ENCODE assay signal across 10 cellular contexts in the genomic region with DNA sequence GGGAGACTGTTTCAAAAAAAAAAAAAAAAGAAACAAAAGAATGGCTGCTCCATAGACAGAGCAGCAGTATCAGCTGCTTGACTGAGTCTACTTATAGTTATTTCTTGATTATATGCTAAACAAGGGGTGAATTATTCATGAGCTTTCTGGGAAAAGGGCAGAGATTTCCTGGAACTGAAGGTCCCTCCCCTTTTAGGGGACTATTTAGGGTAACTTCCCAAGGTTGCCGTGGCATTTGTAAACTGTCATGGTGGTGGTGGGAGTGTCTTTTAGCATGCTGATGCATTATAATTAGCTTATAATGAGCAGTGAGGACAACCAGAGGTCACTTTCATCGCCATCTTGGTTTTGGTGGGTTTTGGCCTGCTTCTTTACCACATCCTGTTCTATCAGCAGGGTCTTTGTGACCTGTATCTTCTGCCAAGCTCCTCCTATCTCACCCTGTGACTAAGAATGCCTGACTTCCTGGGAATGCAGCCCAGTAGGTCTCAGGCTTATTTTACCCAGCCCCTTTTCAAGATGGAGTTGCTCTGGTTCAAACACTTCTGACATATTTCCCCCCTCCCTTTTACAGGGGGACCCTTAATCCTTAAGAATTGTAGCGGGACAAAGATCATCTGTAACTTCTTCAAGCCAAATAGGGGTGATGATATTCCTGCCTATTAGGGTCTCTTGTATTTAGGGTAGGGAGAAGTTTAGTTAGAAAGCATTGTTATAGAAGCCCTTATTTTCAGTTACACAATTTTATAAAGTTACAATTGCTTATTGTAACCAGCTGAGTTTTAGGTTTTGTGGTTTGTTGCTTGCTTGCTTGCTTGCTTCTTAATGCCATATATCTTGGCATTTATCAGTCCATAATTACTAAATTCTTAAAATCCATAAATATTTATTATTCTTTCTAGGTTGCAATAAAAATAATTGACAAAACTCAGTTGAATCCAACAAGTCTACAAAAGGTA. TPM values are rescaled to one million over a fixed set of nuclear protein-coding genes. Genes with fewer than 3 reads are reported as not detected.
A peak's percentile ranks its signal among the peaks of the same experiment; 100 is the strongest.
DNase-seq lines count a peak whose midpoint lies in the region; ATAC-seq, FAIRE-seq and TF ChIP-seq lines count a peak whose summit lies in the region.
"Had no signal": no experiment of that assay in that cellular context is flagged by ENCODE, and none has a peak within 500 bp of the region (broad histone marks: within the 10 kb centered on the region; RNA-seq: fewer than 3 reads in every experiment).

No MANE protein-coding gene starts in this region.

- H3K4me1 Mint-ChIP-seq in activated T-cell treated with anti-CD3 and anti-CD28 coated beads, Interleukin-2, amount 50 U/mL, for 24 hours (ENCODE audit: low read depth), result peaks cover 66% of the 10 kb centered on the region

- H3K27ac Mint-ChIP-seq in activated T-cell treated with anti-CD3 and anti-CD28 coated beads, Interleukin-2, amount 50 U/mL, for 24 hours, result peak overlapping the region; percentile 93

- TF ChIP-seq RAD21 in liver (IDR thresholded peaks at IDR 0.05) (no peak), HepG2 (CRISPR knock-in tag; IDR thresholded peaks at IDR 0.05) (no peak)

- H2AFZ ChIP-seq in HepG2 (ENCODE audit: low read length), result no peak overlapping the region

- no TSS peak for BruUV-seq in HepG2 (replicated peaks; lab: Mats Ljungman, UMichigan)

- H3K4me1 ChIP-seq in liver (ENCODE audit: control insufficient read depth in 4 of 4, insufficient read depth in 4 of 4, low read length in 3 of 4) (peaks cover 0 to 6% (median 2%) of the 10 kb centered on the region in 4 donors), HepG2 (ENCODE audit: insufficient read depth, low read length) (no peaks in the 10 kb centered on the region), right atrium auricular region (peaks cover 0 to 38% of the 10 kb centered on the region in 2 donors), uterus (peaks cover 0 to 11% of the 10 kb centered on the region in 2 donors)

- POLR2A ChIA-PET in HepG2 (lab: Yijun Ruan, JAX), result no interaction called here

- H3K4me2 ChIP-seq in HepG2 (ENCODE audit: low read depth, low read length), result no peak overlapping the region

- no peaks in the 10 kb centered on the region for H3K36me3 ChIP-seq in liver (ENCODE audit: control insufficient read depth in 4 of 4, insufficient read depth in 3 of 4, low read depth in 1 of 4, low read length in 3 of 4)
- H3K36me3 ChIP-seq in HepG2 (replicated peaks in 1 of 2; ENCODE audit: control insufficient read depth in 1 of 2, insufficient read depth in 2 of 2, low read length in 2 of 2), result peaks cover 2 to 9% of the 10 kb centered on the region in 2 experiments; a peak in 2 of 5 replicates
- peaks cover 3% of the 10 kb centered on the region for H3K36me3 ChIP-seq in right atrium auricular region
- no peaks in the 10 kb centered on the region for H3K36me3 ChIP-seq in uterus
- H3K36me3 ChIP-seq: thoracic aorta had no signal

- FAIRE-seq in HepG2 (lab: Jason Lieb, UNC), result no peak

- TF ChIP-seq EP300 in HepG2 (IDR thresholded peaks at IDR 0.05; ENCODE audit: low read depth in 2 of 2, low read length in 2 of 2), result no peak
- no peak for TF ChIP-seq EP300 in HepG2 (CRISPR knock-in tag; IDR thresholded peaks at IDR 0.05; ENCODE audit: borderline replicate concordance)

- no peak for TF ChIP-seq CTCF in liver (IDR thresholded peaks at IDR 0.05; ENCODE audit: low read depth, low read length, missing input control)
- TF ChIP-seq CTCF in HepG2 (CRISPR knock-in tag; IDR thresholded peaks at IDR 0.05), result no peak
- no peak for TF ChIP-seq CTCF in right atrium auricular region (IDR thresholded peaks at IDR 0.05)
- TF ChIP-seq CTCF in uterus (IDR thresholded peaks at IDR 0.05), result no peak

- no peaks in the 10 kb centered on the region for H3K9me3 Mint-ChIP-seq in activated T-cell treated with anti-CD3 and anti-CD28 coated beads, Interleukin-2, amount 50 U/mL, for 24 hours

- TF ChIP-seq POLR2A in HepG2 (IDR thresholded peaks at IDR 0.05; ENCODE audit: insufficient read depth in 1 of 2, low read depth in 2 of 2, low read length in 2 of 2), result no peak
- TF ChIP-seq POLR2A in uterus (IDR thresholded peaks at IDR 0.05), result no peak

- in situ Hi-C loops in HepG2 (cut with HindIII; ENCODE audit: extremely low pct_ligation_motif_present, low pct_unique_long_range_greater_than_20kb), result no loop called here

- H3K27ac ChIP-seq in liver (ENCODE audit: low read depth in 1 of 2, low read length in 2 of 2) (no peak overlapping the region), HepG2 (ENCODE audit: extremely low read length, insufficient read depth, low read length) (no peak overlapping the region), right atrium auricular region (peak overlapping the region; percentile 31 to 61), uterus (peak overlapping the region in 1 of 2 donors; percentile 35)
- H3K27ac ChIP-seq: thoracic aorta had no signal

- H3K9ac ChIP-seq in liver (ENCODE audit: low read depth in 1 of 2, low read length in 2 of 2) (no peak overlapping the region), HepG2 (ENCODE audit: insufficient read depth, low read depth, low read length) (no peak overlapping the region)

- no peaks in the 10 kb centered on the region for H3K9me3 ChIP-seq in liver (ENCODE audit: control insufficient read depth in 4 of 4, low read length in 3 of 4)
- no peaks in the 10 kb centered on the region for H3K9me3 ChIP-seq in HepG2 (ENCODE audit: low read length)
- H3K9me3 ChIP-seq in right atrium auricular region, result no peaks in the 10 kb centered on the region
- no peaks in the 10 kb centered on the region for H3K9me3 ChIP-seq in uterus
- H3K9me3 ChIP-seq: thoracic aorta had no signal

- no peak overlapping the region for H3K4me3 Mint-ChIP-seq in activated T-cell treated with anti-CD3 and anti-CD28 coated beads, Interleukin-2, amount 50 U/mL, for 24 hours

- ATAC-seq in HepG2 (no peak), HG03469 (IDR thresholded peaks at IDR 0.05; ENCODE audit: unreplicated experiment) (no peak), HG03378 (IDR thresholded peaks at IDR 0.05; ENCODE audit: unreplicated experiment) (no peak)

- H3K79me2 ChIP-seq in HepG2 (ENCODE audit: insufficient read depth, low read length), result peaks cover 17% of the 10 kb centered on the region

- H4K20me1 ChIP-seq in HepG2 (ENCODE audit: insufficient read depth, low read length), result no peaks in the 10 kb centered on the region

- CTCF ChIA-PET in HepG2 (lab: Yijun Ruan, JAX; ENCODE audit: low intra/inter-chr PET ratio, low total read pairs), result no interaction called here

- H3K27me3 Mint-ChIP-seq in activated T-cell treated with anti-CD3 and anti-CD28 coated beads, Interleukin-2, amount 50 U/mL, for 24 hours, result no peaks in the 10 kb centered on the region

- H3K36me3 Mint-ChIP-seq in activated T-cell treated with anti-CD3 and anti-CD28 coated beads, Interleukin-2, amount 50 U/mL, for 24 hours (ENCODE audit: low read depth), result peaks cover 66% of the 10 kb centered on the region

- 74% methylated on average over 3 of the region's 3 CpGs for WGBS in liver
- 97% methylated on average over 3 of the region's 3 CpGs for WGBS in HepG2 (ENCODE audit: low lambda C conversion rate)

- no peak overlapping the region for H3K4me3 ChIP-seq in liver (ENCODE audit: low read depth in 1 of 3, low read length in 3 of 3)
- H3K4me3 ChIP-seq in HepG2 (replicated peaks in 1 of 3; ENCODE audit: insufficient read depth in 1 of 3, low read depth in 2 of 3, low read length in 3 of 3), result no peak overlapping the region
- no peak overlapping the region for H3K4me3 ChIP-seq in right atrium auricular region
- H3K4me3 ChIP-seq in uterus, result no peak overlapping the region
- H3K4me3 ChIP-seq: thoracic aorta had no signal

- intact Hi-C loops in HepG2 (cut with micrococcal nuclease; ENCODE audit: unreplicated experiment) (no loop called here), uterus (cut with DNase I; ENCODE audit: low total_unique reads) (no loop called here), posterior vena cava (cut with DNase I) (loop anchor here in 1 of 2 donors (1.0 kb wide), 1 partner anchor 23 kb away; no protein-coding TSS in a partner anchor)

- DNase-seq in HepG2 (ENCODE audit: low spot score) (no peak), right atrium auricular region (ENCODE audit: low spot score) (no peak), uterus (peak; percentile 43), posterior vena cava (ENCODE audit: low spot score) (no peak)
- no peak for DNase-seq in activated T-cell treated with anti-CD3 and anti-CD28 coated beads, Interleukin-2, amount 50 U/mL, for 24 hours
- DNase-seq: hippocampal formation had no signal

- H3K27me3 ChIP-seq in liver (ENCODE audit: control insufficient read depth in 4 of 4, insufficient read depth in 4 of 4, low read length in 3 of 4), result no peaks in the 10 kb centered on the region
- H3K27me3 ChIP-seq in HepG2 (ENCODE audit: control insufficient read depth in 1 of 2, insufficient read depth in 2 of 2, low read length in 2 of 2), result no peaks in the 10 kb centered on the region
- H3K27me3 ChIP-seq in right atrium auricular region, result no peaks in the 10 kb centered on the region
- H3K27me3 ChIP-seq in uterus, result no peaks in the 10 kb centered on the region

RNA-seq across cellular contexts. Expression of a gene that starts 42.5 kb away (rescaled TPM):
- total RNA-seq in liver (10 to 100 TPM; 48.0 to 86.0 TPM), HepG2 (2016; rRNA removed; fragmentation: Illumina TruSeq; extraction: Trizol) (41.4 and 56.6 TPM in 2 replicates), right atrium auricular region (10 to 100 TPM; 71.7 to 74.2 TPM), uterus (100 to 1,000 TPM in 2 of 4 donors, 10 to 100 TPM in 2; 50.7 to 111 (median 89.1) TPM), posterior vena cava (10 to 100 TPM; 64.3 to 65.7 TPM)
- polyA plus RNA-seq in liver (10 to 100 TPM; 14.1 to 18.1 TPM), HepG2 (2011; rRNA removed) (45.0 and 47.7 TPM in 2 replicates)
- 25.7 and 31.4 TPM in 2 replicates for total RNA-seq in HepG2 (2016; cell fraction: cytosol; rRNA removed; fragmentation: Illumina TruSeq; extraction: Trizol; ENCODE audit: low read depth)
- total RNA-seq in HepG2 (2016; cell fraction: insoluble cytoplasmic fraction; rRNA removed; fragmentation: Illumina TruSeq; extraction: Trizol), result 41.7 and 52.5 TPM in 2 replicates
- 39.1 and 48.5 TPM in 2 replicates for total RNA-seq in HepG2 (2016; cell fraction: membrane; rRNA removed; fragmentation: Illumina TruSeq; extraction: Trizol)
- 69.9 and 73.0 TPM in 2 replicates for total RNA-seq in HepG2 (2016; cell fraction: nucleus; rRNA removed; fragmentation: Illumina TruSeq; extraction: Trizol)
- 20.4 and 22.0 TPM in 2 replicates for polyA plus RNA-seq in HepG2 (2011; cell fraction: cytosol; rRNA removed)
- polyA plus RNA-seq in HepG2 (2011; cell fraction: nucleus; rRNA removed), result 65.4 and 76.5 TPM in 2 replicates
- polyA plus RNA-seq in HepG2 (2012), result 28.5 and 28.9 TPM in 2 replicates
- polyA plus RNA-seq in HepG2 (2016; cell fraction: cytosol; fragmentation: Illumina TruSeq; extraction: Trizol; ENCODE audit: low read depth), result 16.6 and 18.4 TPM in 2 replicates
- polyA plus RNA-seq in HepG2 (2016; cell fraction: insoluble cytoplasmic fraction; fragmentation: Illumina TruSeq; extraction: Trizol; ENCODE audit: low read depth), result 45.7 and 50.4 TPM in 2 replicates
- polyA plus RNA-seq in HepG2 (2016; cell fraction: membrane; fragmentation: Illumina TruSeq; extraction: Trizol; ENCODE audit: low read depth), result 24.0 and 32.3 TPM in 2 replicates
- polyA plus RNA-seq in HepG2 (2016; cell fraction: nucleus; fragmentation: Illumina TruSeq; extraction: Trizol; ENCODE audit: insufficient read depth, low read depth), result 133 and 146 TPM in 2 replicates
- polyA minus RNA-seq in HepG2 (2011; rRNA and poly(A)+ RNA removed; ENCODE audit: low replicate concordance), result 31.1 and 72.6 TPM in 2 replicates
- polyA minus RNA-seq in HepG2 (2011; cell fraction: cytosol; rRNA and poly(A)+ RNA removed), result 21.5 and 30.2 TPM in 2 replicates
- polyA minus RNA-seq in HepG2 (2011; cell fraction: nucleus; rRNA and poly(A)+ RNA removed), result 80.9 and 98.8 TPM in 2 replicates

Comparison
In these comparisons a context has a peak if more than half of its experiments do, and no peak if none do; other contexts are left out.
1. H3K27ac ChIP-seq: peak in right atrium auricular region (2 of 2); none in liver (0 of 2) and HepG2 (single experiment).
2. DNase-seq: peak in uterus (2 of 2); none in HepG2 (single experiment), activated T-cell treated with anti-CD3 and anti-CD28 coated beads, Interleukin-2, amount 50 U/mL, for 24 hours (single experiment), right atrium auricular region (single experiment) and posterior vena cava (single experiment).